27 cellular contexts compared by ENCODE assay signal in the genomic region with DNA sequence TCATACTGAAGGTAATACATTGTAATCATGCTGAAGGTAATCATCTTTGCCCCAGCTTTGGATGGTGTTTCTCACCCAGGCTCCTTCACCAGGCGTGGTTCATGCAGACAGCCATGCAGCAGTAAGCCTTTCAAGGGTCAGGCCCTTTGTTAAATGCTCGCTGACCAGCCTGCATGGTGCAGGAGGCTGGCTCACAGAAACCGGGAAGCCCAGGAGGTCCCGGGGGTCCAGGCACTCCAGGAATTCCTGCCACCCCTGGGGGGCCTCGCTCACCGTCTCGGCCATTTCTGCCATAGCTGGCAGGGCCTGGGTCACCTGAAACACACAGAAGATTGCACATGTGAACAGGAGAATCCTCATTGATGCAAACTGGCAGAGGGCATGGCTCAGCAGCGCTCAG.
"Had no signal": no experiment of that assay in that cellular context is flagged by ENCODE, and none has a peak within 500 bp of the region (broad histone marks: within the 10 kb centered on the region; RNA-seq: fewer than 3 reads in every experiment).

No MANE protein-coding gene starts in this region.

- ATAC-seq: left colon; left lung; lower lobe of right lung; natural killer cell; pancreas; right cardiac atrium; sciatic nerve; stimulated activated naive B cell treated with anti-CD40 and anti-IgM and Interleukin-4, amounts not matched to agents 10 μg/mL and 1 μg/mL and 100 μg/mL, for 72 hours had no signal

- H3K27ac Mint-ChIP-seq: immature natural killer cell; mesothelial cell of epicardium; natural killer cell; nephron progenitor cell; stimulated activated naive B cell treated with anti-CD40 and anti-IgM and Interleukin-4, amounts not matched to agents 10 μg/mL and 1 μg/mL and 100 μg/mL, for 72 hours; stimulated activated naive CD8-positive, alpha-beta T cell treated with anti-CD3 and anti-CD28 coated beads, Interleukin-15, Interleukin-2, amounts not matched to agents 100 ng/mL and 50 ng/mL, for 24 hours; type B pancreatic cell had no signal

- H3K4me1 Mint-ChIP-seq: immature natural killer cell, natural killer cell, nephron progenitor cell had no signal

- H3K4me3 Mint-ChIP-seq: immature natural killer cell; mesothelial cell of epicardium; natural killer cell; nephron progenitor cell; stimulated activated naive B cell treated with anti-CD40 and anti-IgM and Interleukin-4, amounts not matched to agents 10 μg/mL and 1 μg/mL and 100 μg/mL, for 72 hours; stimulated activated naive CD8-positive, alpha-beta T cell treated with anti-CD3 and anti-CD28 coated beads, Interleukin-15, Interleukin-2, amounts not matched to agents 100 ng/mL and 50 ng/mL, for 24 hours; type B pancreatic cell had no signal

- DNase-seq: hypothalamus; immature natural killer cell; kidney; left colon; lower lobe of right lung; mammary epithelial cell; mesendoderm; naive B cell; natural killer cell; nephron progenitor cell; nucleus accumbens; pancreas; posterior cingulate gyrus; retina; right cardiac atrium; stimulated activated CD4-positive, alpha-beta T cell treated with anti-CD3 and anti-CD28 coated beads, Interleukin-12 subunit alpha, Interleukin-12 subunit beta, amount 100 ng/mL, for 4 hours; stimulated activated CD4-positive, alpha-beta T cell treated with anti-CD3 and anti-CD28 coated beads, Interleukin-15, amount 100 ng/mL, for 24 hours; stimulated activated CD4-positive, alpha-beta T cell treated with anti-CD3 and anti-CD28 coated beads, Interleukin-2, amount 100 ng/mL, for 24 hours; stimulated activated CD4-positive, alpha-beta T cell treated with anti-CD3 and anti-CD28 coated beads, Interleukin-4, amount 100 ng/mL, for 1 hour; stimulated activated naive B cell treated with anti-CD40 and anti-IgM and Interleukin-4, amounts not matched to agents 10 μg/mL and 1 μg/mL and 100 μg/mL, for 72 hours; substantia nigra; uterus had no signal

- H3K27me3 Mint-ChIP-seq: naive B cell; stimulated activated naive B cell treated with anti-CD40 and anti-IgM and Interleukin-4, amounts not matched to agents 10 μg/mL and 1 μg/mL and 100 μg/mL, for 72 hours; type B pancreatic cell had no signal

- H3K36me3 Mint-ChIP-seq: immature natural killer cell; mesothelial cell of epicardium; naive B cell; natural killer cell; stimulated activated naive B cell treated with anti-CD40 and anti-IgM and Interleukin-4, amounts not matched to agents 10 μg/mL and 1 μg/mL and 100 μg/mL, for 72 hours; type B pancreatic cell had no signal

- H3K9me3 Mint-ChIP-seq: immature natural killer cell; mesothelial cell of epicardium; naive B cell; natural killer cell; nephron progenitor cell; stimulated activated naive B cell treated with anti-CD40 and anti-IgM and Interleukin-4, amounts not matched to agents 10 μg/mL and 1 μg/mL and 100 μg/mL, for 72 hours; stimulated activated naive CD8-positive, alpha-beta T cell treated with anti-CD3 and anti-CD28 coated beads, Interleukin-15, Interleukin-2, amounts not matched to agents 100 ng/mL and 50 ng/mL, for 24 hours; type B pancreatic cell had no signal
